In the genomic region with DNA sequence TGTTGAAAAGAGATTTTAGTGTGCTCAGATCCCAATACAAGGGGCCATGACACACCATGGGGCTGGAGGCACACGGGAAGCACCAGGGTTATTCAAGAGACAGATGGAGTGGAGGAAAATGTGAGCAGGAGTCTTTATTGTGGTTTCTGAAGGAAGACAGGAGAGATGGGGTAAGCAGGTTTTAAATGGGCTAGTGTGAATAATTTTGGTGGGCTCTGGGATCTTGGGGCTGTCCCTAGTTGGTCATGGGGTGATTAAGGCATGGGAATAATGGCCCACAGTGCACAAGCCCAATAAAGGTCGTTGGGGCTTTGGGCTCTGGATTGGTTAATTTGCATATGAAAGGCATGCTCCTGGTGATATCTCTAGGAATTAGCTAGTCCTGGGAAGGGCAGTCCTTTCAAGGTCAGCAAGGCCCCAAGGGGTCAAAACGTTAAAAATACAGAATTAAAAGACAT, we compare ENCODE assay signal across 22 cellular contexts. TPM values are rescaled to one million over a fixed set of nuclear protein-coding genes. Genes with fewer than 3 reads are reported as not detected.
"Had no signal": no experiment of that assay in that cellular context is flagged by ENCODE, and none has a peak within 500 bp of the region (broad histone marks: within the 10 kb centered on the region; RNA-seq: fewer than 3 reads in every experiment).

No MANE protein-coding gene starts in this region.

- H3K4me2 ChIP-seq: hepatocyte had no signal

- H3K4me1 ChIP-seq: body of pancreas, colonic mucosa, esophagus muscularis mucosa, left ventricle myocardium inferior, tibial artery, vagina had no signal

- H3K36me3 ChIP-seq: colonic mucosa, esophagus muscularis mucosa, left ventricle myocardium inferior, tibial artery, vagina had no signal

- H3K27ac ChIP-seq: body of pancreas, colonic mucosa, esophagus muscularis mucosa, hepatocyte, left ventricle myocardium inferior, tibial artery, vagina had no signal

- H3K4me1 Mint-ChIP-seq: activated naive CD4-positive, alpha-beta T cell treated with anti-CD3 and anti-CD28 coated beads, Interleukin-2, amount 50 U/mL, for 24 hours; naive thymus-derived CD8-positive, alpha-beta T cell; stimulated activated naive B cell treated with anti-CD40 and anti-IgM and Interleukin-4, amounts not matched to agents 10 μg/mL and 1 μg/mL and 100 μg/mL, for 72 hours had no signal

- DNase-seq: activated CD4-positive, alpha-beta T cell treated with anti-CD3 and anti-CD28 coated beads for 48 hours; activated CD8-positive, alpha-beta T cell treated with anti-CD3 and anti-CD28 coated beads for 36 hours; activated effector memory CD4-positive, alpha-beta T cell treated with Interleukin-2 at 50 U/mL for 16 hours; activated T-cell treated with anti-CD3 and anti-CD28 coated beads, Interleukin-2, amount 50 U/mL, for 4 hours; amniotic stem cell; body of pancreas; central memory CD4-positive, alpha-beta T cell; colonic mucosa; left ventricle myocardium inferior; naive thymus-derived CD8-positive, alpha-beta T cell; retina; stimulated activated CD4-positive, alpha-beta T cell treated with anti-CD3 and anti-CD28 coated beads, Interleukin-2, amount 100 ng/mL, for 48 hours; stimulated activated naive B cell treated with anti-CD40 and anti-IgM and Interleukin-4, amounts not matched to agents 10 μg/mL and 1 μg/mL and 100 μg/mL, for 72 hours; tibial artery had no signal

- H3K27me3 Mint-ChIP-seq: activated naive CD4-positive, alpha-beta T cell treated with anti-CD3 and anti-CD28 coated beads, Interleukin-2, amount 50 U/mL, for 24 hours; stimulated activated naive B cell treated with anti-CD40 and anti-IgM and Interleukin-4, amounts not matched to agents 10 μg/mL and 1 μg/mL and 100 μg/mL, for 72 hours had no signal

- H3K27ac Mint-ChIP-seq: activated CD8-positive, alpha-beta T cell treated with anti-CD3 and anti-CD28 coated beads for 36 hours; activated naive CD4-positive, alpha-beta T cell treated with anti-CD3 and anti-CD28 coated beads, Interleukin-2, amount 50 U/mL, for 24 hours; naive thymus-derived CD8-positive, alpha-beta T cell; stimulated activated naive B cell treated with anti-CD40 and anti-IgM and Interleukin-4, amounts not matched to agents 10 μg/mL and 1 μg/mL and 100 μg/mL, for 72 hours; T-helper 1 cell treated with Interleukin-12 subunit alpha and Interleukin-12 subunit beta and Interleukin-4 antibody, amounts not matched to agents 30 μg/mL and 1 μg/mL, for 36 hours had no signal

- H3K4me3 ChIP-seq: body of pancreas, colonic mucosa, esophagus muscularis mucosa, hepatocyte, left ventricle myocardium inferior, tibial artery, vagina had no signal

- H2AFZ ChIP-seq: hepatocyte had no signal

- H3K79me2 ChIP-seq: hepatocyte had no signal

- H3K9me3 ChIP-seq: body of pancreas, colonic mucosa, esophagus muscularis mucosa, left ventricle myocardium inferior, tibial artery, vagina had no signal

- H3K36me3 Mint-ChIP-seq: activated naive CD4-positive, alpha-beta T cell treated with anti-CD3 and anti-CD28 coated beads, Interleukin-2, amount 50 U/mL, for 24 hours; naive thymus-derived CD8-positive, alpha-beta T cell; stimulated activated naive B cell treated with anti-CD40 and anti-IgM and Interleukin-4, amounts not matched to agents 10 μg/mL and 1 μg/mL and 100 μg/mL, for 72 hours had no signal

- H3K9me3 Mint-ChIP-seq: activated CD8-positive, alpha-beta T cell treated with anti-CD3 and anti-CD28 coated beads for 36 hours; activated naive CD4-positive, alpha-beta T cell treated with anti-CD3 and anti-CD28 coated beads, Interleukin-2, amount 50 U/mL, for 24 hours; activated T-cell treated with anti-CD3 and anti-CD28 coated beads, Interleukin-2, amount 50 U/mL, for 4 hours; naive thymus-derived CD8-positive, alpha-beta T cell; stimulated activated naive B cell treated with anti-CD40 and anti-IgM and Interleukin-4, amounts not matched to agents 10 μg/mL and 1 μg/mL and 100 μg/mL, for 72 hours; T-helper 1 cell treated with Interleukin-12 subunit alpha and Interleukin-12 subunit beta and Interleukin-4 antibody, amounts not matched to agents 30 μg/mL and 1 μg/mL, for 36 hours had no signal

- H3K27me3 ChIP-seq: body of pancreas, colonic mucosa, esophagus muscularis mucosa, tibial artery, vagina had no signal

- H3K4me3 Mint-ChIP-seq: activated CD8-positive, alpha-beta T cell treated with anti-CD3 and anti-CD28 coated beads for 36 hours; activated naive CD4-positive, alpha-beta T cell treated with anti-CD3 and anti-CD28 coated beads, Interleukin-2, amount 50 U/mL, for 24 hours; activated T-cell treated with anti-CD3 and anti-CD28 coated beads, Interleukin-2, amount 50 U/mL, for 4 hours; naive thymus-derived CD8-positive, alpha-beta T cell; stimulated activated naive B cell treated with anti-CD40 and anti-IgM and Interleukin-4, amounts not matched to agents 10 μg/mL and 1 μg/mL and 100 μg/mL, for 72 hours; T-helper 1 cell treated with Interleukin-12 subunit alpha and Interleukin-12 subunit beta and Interleukin-4 antibody, amounts not matched to agents 30 μg/mL and 1 μg/mL, for 36 hours had no signal

RNA-seq across cellular contexts. Expression of a gene that starts 3.6 kb away (rescaled TPM):
- total RNA-seq: activated CD8-positive, alpha-beta T cell treated with anti-CD3 and anti-CD28 coated beads for 36 hours; body of pancreas; esophagus muscularis mucosa; glomerular endothelial cell; kidney epithelial cell; left ventricle myocardium inferior; mucosa of gallbladder; naive thymus-derived CD8-positive, alpha-beta T cell; vagina had no signal
- polyA plus RNA-seq: naive thymus-derived CD8-positive, alpha-beta T cell had no signal

RNA-seq across cellular contexts. Expression of a gene that starts 31.4 kb away (rescaled TPM):
- total RNA-seq: activated CD8-positive, alpha-beta T cell treated with anti-CD3 and anti-CD28 coated beads for 36 hours; activated T-cell treated with anti-CD3 and anti-CD28 coated beads, Interleukin-2, amount 50 U/mL, for 4 hours; body of pancreas; colonic mucosa; esophagus muscularis mucosa; glomerular endothelial cell; hepatocyte; mucosa of gallbladder; naive thymus-derived CD8-positive, alpha-beta T cell; vagina had no signal
- polyA plus RNA-seq: naive thymus-derived CD8-positive, alpha-beta T cell had no signal

RNA-seq across cellular contexts. Expression of a gene that starts 43.5 kb away (rescaled TPM):
- total RNA-seq: activated CD8-positive, alpha-beta T cell treated with anti-CD3 and anti-CD28 coated beads for 36 hours; esophagus muscularis mucosa; glomerular endothelial cell; kidney epithelial cell; naive thymus-derived CD8-positive, alpha-beta T cell; vagina had no signal
- polyA plus RNA-seq: naive thymus-derived CD8-positive, alpha-beta T cell had no signal
